Comparison of ENCODE assay signal across 2 cellular contexts in the genomic region with DNA sequence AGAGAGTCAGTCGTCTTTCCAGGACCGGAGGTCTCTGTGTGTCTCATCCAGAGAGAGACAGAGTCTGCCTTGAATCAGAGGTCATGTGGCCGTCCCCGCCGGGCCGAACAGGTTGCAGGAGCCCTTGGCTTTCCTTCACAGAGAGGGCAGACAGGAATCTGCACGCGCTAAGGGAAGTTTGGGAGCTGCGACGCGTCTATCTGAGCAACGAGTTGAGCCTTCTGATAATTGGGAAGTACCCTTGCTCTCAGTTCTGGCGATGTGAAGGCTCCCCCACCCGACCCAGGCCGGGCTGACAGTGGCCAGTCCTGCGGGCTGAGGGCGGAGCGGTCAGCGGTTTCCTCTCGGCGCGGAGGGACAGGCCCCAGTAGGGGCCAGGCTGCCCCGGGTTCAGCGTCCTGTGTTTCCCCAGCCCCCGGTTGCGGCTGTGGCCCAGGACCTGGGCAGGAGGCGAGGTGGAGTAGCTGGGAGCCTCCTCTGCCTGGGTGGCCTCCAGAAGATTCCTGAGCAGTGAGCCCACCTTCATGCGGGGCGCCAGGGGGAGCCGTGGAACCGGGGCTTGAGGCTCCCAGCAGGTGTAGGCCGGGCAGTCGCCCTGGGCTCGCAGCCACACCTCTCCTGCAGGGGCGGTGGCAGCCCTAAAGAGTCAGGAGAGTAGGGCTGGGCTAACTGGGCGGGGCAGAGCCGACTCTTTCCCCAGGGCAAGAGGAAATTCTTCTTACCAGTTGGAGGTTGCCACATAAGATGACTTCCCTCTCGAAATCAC.
TF ChIP-seq lines count a peak whose summit lies in the region.

No MANE protein-coding gene starts in this region.

TF ChIP-seq in SK-N-SH, 30 proteins besides CTCF, POLR2A, EP300 and RAD21 (continued from another document):
- TF ChIP-seq, protein P1, sequence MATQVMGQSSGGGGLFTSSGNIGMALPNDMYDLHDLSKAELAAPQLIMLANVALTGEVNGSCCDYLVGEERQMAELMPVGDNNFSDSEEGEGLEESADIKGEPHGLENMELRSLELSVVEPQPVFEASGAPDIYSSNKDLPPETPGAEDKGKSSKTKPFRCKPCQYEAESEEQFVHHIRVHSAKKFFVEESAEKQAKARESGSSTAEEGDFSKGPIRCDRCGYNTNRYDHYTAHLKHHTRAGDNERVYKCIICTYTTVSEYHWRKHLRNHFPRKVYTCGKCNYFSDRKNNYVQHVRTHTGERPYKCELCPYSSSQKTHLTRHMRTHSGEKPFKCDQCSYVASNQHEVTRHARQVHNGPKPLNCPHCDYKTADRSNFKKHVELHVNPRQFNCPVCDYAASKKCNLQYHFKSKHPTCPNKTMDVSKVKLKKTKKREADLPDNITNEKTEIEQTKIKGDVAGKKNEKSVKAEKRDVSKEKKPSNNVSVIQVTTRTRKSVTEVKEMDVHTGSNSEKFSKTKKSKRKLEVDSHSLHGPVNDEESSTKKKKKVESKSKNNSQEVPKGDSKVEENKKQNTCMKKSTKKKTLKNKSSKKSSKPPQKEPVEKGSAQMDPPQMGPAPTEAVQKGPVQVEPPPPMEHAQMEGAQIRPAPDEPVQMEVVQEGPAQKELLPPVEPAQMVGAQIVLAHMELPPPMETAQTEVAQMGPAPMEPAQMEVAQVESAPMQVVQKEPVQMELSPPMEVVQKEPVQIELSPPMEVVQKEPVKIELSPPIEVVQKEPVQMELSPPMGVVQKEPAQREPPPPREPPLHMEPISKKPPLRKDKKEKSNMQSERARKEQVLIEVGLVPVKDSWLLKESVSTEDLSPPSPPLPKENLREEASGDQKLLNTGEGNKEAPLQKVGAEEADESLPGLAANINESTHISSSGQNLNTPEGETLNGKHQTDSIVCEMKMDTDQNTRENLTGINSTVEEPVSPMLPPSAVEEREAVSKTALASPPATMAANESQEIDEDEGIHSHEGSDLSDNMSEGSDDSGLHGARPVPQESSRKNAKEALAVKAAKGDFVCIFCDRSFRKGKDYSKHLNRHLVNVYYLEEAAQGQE (IDR thresholded peaks at IDR 0.05; ENCODE audit: low read depth, low read length): no peak
- no peak for TF ChIP-seq RXRA (IDR thresholded peaks at IDR 0.05; ENCODE audit: borderline replicate concordance, low read depth)
- no peak for TF ChIP-seq ELF1 (IDR thresholded peaks at IDR 0.05)
- TF ChIP-seq, protein P2, sequence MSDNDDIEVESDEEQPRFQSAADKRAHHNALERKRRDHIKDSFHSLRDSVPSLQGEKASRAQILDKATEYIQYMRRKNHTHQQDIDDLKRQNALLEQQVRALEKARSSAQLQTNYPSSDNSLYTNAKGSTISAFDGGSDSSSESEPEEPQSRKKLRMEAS (IDR thresholded peaks at IDR 0.05; ENCODE audit: low read depth): no peak
- no peak for TF ChIP-seq NFIC (IDR thresholded peaks at IDR 0.05; ENCODE audit: borderline replicate concordance)
- no peak for TF ChIP-seq GABPA (IDR thresholded peaks at IDR 0.05; ENCODE audit: low read depth)
- no peak for TF ChIP-seq MEF2A (IDR thresholded peaks at IDR 0.05; ENCODE audit: borderline replicate concordance, low read depth)
- TF ChIP-seq TCF12 (IDR thresholded peaks at IDR 0.05): no peak
- TF ChIP-seq RFX5 (IDR thresholded peaks at IDR 0.05; ENCODE audit: low read length): no peak

TF ChIP-seq in SK-N-SH treated with all-trans-retinoic acid at 6 μM for 48 hours, 23 proteins besides CTCF, POLR2A, EP300 and RAD21 (continued from another document):
- TF ChIP-seq POU6F1 (CRISPR knock-in tag; IDR thresholded peaks at IDR 0.05; ENCODE audit: borderline replicate concordance, low read depth) (no peak), OSR1 (CRISPR knock-in tag; IDR thresholded peaks at IDR 0.05) (no peak)
- TF ChIP-seq, protein P3, sequence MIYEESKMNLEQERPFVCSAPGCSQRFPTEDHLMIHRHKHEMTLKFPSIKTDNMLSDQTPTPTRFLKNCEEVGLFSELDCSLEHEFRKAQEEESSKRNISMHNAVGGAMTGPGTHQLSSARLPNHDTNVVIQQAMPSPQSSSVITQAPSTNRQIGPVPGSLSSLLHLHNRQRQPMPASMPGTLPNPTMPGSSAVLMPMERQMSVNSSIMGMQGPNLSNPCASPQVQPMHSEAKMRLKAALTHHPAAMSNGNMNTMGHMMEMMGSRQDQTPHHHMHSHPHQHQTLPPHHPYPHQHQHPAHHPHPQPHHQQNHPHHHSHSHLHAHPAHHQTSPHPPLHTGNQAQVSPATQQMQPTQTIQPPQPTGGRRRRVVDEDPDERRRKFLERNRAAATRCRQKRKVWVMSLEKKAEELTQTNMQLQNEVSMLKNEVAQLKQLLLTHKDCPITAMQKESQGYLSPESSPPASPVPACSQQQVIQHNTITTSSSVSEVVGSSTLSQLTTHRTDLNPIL (CRISPR knock-in tag; IDR thresholded peaks at IDR 0.05; ENCODE audit: low read depth): no peak
TF ChIP-seq in SK-N-SH treated with all-trans-retinoic acid at 6 μM for 48 hours: peak in this region for 0.
